20 cellular contexts compared by ENCODE assay signal in the genomic region with DNA sequence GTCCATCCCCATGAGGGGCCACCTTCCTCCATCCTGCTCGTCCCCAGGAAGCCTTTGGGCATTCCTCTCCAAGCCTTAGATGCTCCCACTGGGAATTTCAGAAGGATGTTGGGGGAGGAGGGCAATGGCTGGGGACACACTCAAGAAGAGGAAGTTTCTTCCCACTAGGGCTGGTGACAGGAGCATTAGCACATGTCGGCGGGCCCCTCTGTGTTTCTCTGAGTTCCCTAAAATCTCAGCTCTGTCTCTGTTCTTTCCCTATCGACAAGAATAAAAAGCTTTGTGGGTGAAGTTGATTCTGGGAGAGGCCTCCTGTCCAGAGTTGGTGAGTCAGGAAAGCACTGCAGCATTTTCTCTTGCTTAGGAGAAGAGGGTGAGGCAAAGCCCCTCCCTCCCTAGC. TPM values are rescaled to one million over a fixed set of nuclear protein-coding genes. Genes with fewer than 3 reads are reported as not detected.
DNase-seq lines count a peak whose midpoint lies in the region; ATAC-seq and TF ChIP-seq lines count a peak whose summit lies in the region.
"Had no signal": no experiment of that assay in that cellular context is flagged by ENCODE, and none has a peak within 500 bp of the region (broad histone marks: within the 10 kb centered on the region; RNA-seq: fewer than 3 reads in every experiment).

No MANE protein-coding gene starts in this region.

- DNase-seq in T-helper 17 cell: no peak
- DNase-seq in dorsolateral prefrontal cortex: no peak
- DNase-seq in osteoblast (ENCODE audit: insufficient read length, low spot score, missing footprints): peak; percentile 69
- no peak for DNase-seq in activated CD4-positive, alpha-beta memory T cell treated with anti-CD3 and anti-CD28 coated beads for 36 hours
- no peak for DNase-seq in iPS-NIHi11 (ENCODE audit: low spot score)
- no peak for DNase-seq in sciatic nerve (ENCODE audit: low spot score)
- DNase-seq: Calu3, DMS53, HFFc6, NCI-H1105, NCI-H1694, NCI-H226, NCI-H526 had no signal

- no peak overlapping the region for H3K4me3 ChIP-seq in BLaER1 treated with 17β-estradiol and CSF1 and Interleukin-3, amounts not matched to agents 10 nM and 100 nM
- no peak overlapping the region for H3K4me3 ChIP-seq in dorsolateral prefrontal cortex
- no peak overlapping the region for H3K4me3 ChIP-seq in osteoblast (ENCODE audit: insufficient read depth, low read length)
- H3K4me3 ChIP-seq: A549 had no signal

- ATAC-seq in T-helper 17 cell: no peak
- no peak for ATAC-seq in HG03135 (IDR thresholded peaks at IDR 0.05; ENCODE audit: unreplicated experiment)
- no peak for ATAC-seq in sciatic nerve
- ATAC-seq: A549 had no signal

- peaks cover 4% of the 10 kb centered on the region for H3K79me2 ChIP-seq in osteoblast (ENCODE audit: insufficient read depth, low read length)

- H3K27me3 Mint-ChIP-seq in T-helper 17 cell: no peaks in the 10 kb centered on the region
- H3K27me3 Mint-ChIP-seq in activated CD4-positive, alpha-beta memory T cell treated with anti-CD3 and anti-CD28 coated beads for 36 hours: no peaks in the 10 kb centered on the region

- intact Hi-C loops in dorsolateral prefrontal cortex (cut with DNase I): loop anchor here (2.0 kb wide), 2 partner anchors 23 to 43 kb away; no protein-coding TSS in a partner anchor
- intact Hi-C loops in activated CD4-positive, alpha-beta memory T cell treated with anti-CD3 and anti-CD28 coated beads for 36 hours (cut with micrococcal nuclease): no loop called here
- intact Hi-C loops in sciatic nerve (cut with DNase I): no loop called here

- no peaks in the 10 kb centered on the region for H3K27me3 ChIP-seq in BLaER1 treated with 17β-estradiol and CSF1 and Interleukin-3, amounts not matched to agents 10 nM and 100 nM
- no peaks in the 10 kb centered on the region for H3K27me3 ChIP-seq in dorsolateral prefrontal cortex
- H3K27me3 ChIP-seq in osteoblast (ENCODE audit: insufficient read depth, low read length): no peaks in the 10 kb centered on the region

- no peak overlapping the region for H3K27ac ChIP-seq in BLaER1 treated with 17β-estradiol and CSF1 and Interleukin-3, amounts not matched to agents 10 nM and 100 nM
- H3K27ac ChIP-seq in dorsolateral prefrontal cortex: peak overlapping the region in 56 of 59 donors; percentile 3 to 99 (median 94)
- H3K27ac ChIP-seq in osteoblast (ENCODE audit: low read depth, low read length): no peak overlapping the region
- H3K27ac ChIP-seq: A549, C4-2B had no signal

- no peaks in the 10 kb centered on the region for H3K9me3 ChIP-seq in BLaER1 treated with 17β-estradiol and CSF1 and Interleukin-3, amounts not matched to agents 10 nM and 100 nM (replicated peaks in 1 of 11)
- no peaks in the 10 kb centered on the region for H3K9me3 ChIP-seq in T-helper 17 cell (ENCODE audit: control insufficient read depth, low read length, poor library complexity, severe bottlenecking)
- no peaks in the 10 kb centered on the region for H3K9me3 ChIP-seq in osteoblast (ENCODE audit: low read depth, low read length)
- H3K9me3 ChIP-seq: A549 had no signal

- peaks cover 9 to 50% (median 20%) of the 10 kb centered on the region in 11 experiments; a peak in 21 of 22 replicates for H3K36me3 ChIP-seq in BLaER1 treated with 17β-estradiol and CSF1 and Interleukin-3, amounts not matched to agents 10 nM and 100 nM
- H3K36me3 ChIP-seq in osteoblast (ENCODE audit: insufficient read depth, low read length): peaks cover 3% of the 10 kb centered on the region

- no peak overlapping the region for H3K4me3 Mint-ChIP-seq in T-helper 17 cell
- no peak overlapping the region for H3K4me3 Mint-ChIP-seq in activated CD4-positive, alpha-beta memory T cell treated with anti-CD3 and anti-CD28 coated beads for 36 hours
- H3K4me3 Mint-ChIP-seq: HFFc6 had no signal

- TF ChIP-seq CTCF in dorsolateral prefrontal cortex (IDR thresholded peaks at IDR 0.05 in 54 of 56, conservative IDR thresholded peaks at IDR 0.05 in 2 of 56; ENCODE audit: low read depth in 1 of 56, partially characterized antibody in 56 of 56): no peak
- no peak for TF ChIP-seq CTCF in osteoblast (IDR thresholded peaks at IDR 0.05; ENCODE audit: extremely low read depth, low read depth, low read length)

- peaks cover 34 to 52% (median 36%) of the 10 kb centered on the region in 10 experiments for H3K4me1 ChIP-seq in BLaER1 treated with 17β-estradiol and CSF1 and Interleukin-3, amounts not matched to agents 10 nM and 100 nM
- no peaks in the 10 kb centered on the region for H3K4me1 ChIP-seq in osteoblast (ENCODE audit: insufficient read depth, low read length)
- H3K4me1 ChIP-seq: A549 had no signal

- H2AFZ ChIP-seq in osteoblast (ENCODE audit: low read length): no peak overlapping the region

- peaks cover 14 to 60% (median 39%) of the 10 kb centered on the region in 11 experiments; a peak in 17 of 22 replicates for H4K20me1 ChIP-seq in BLaER1 treated with 17β-estradiol and CSF1 and Interleukin-3, amounts not matched to agents 10 nM and 100 nM
- peaks cover 39% of the 10 kb centered on the region for H4K20me1 ChIP-seq in osteoblast (ENCODE audit: insufficient read depth, low read length)

- POLR2A ChIA-PET in activated CD4-positive, alpha-beta memory T cell treated with anti-CD3 and anti-CD28 coated beads for 36 hours (lab: Charles Lee): no interaction called here

- peak overlapping the region in 5 of 11 experiments; percentile 0 to 41 (median 21); a peak in 4 of 22 replicates for H3K9ac ChIP-seq in BLaER1 treated with 17β-estradiol and CSF1 and Interleukin-3, amounts not matched to agents 10 nM and 100 nM

- H3K9me3 Mint-ChIP-seq in activated CD4-positive, alpha-beta memory T cell treated with anti-CD3 and anti-CD28 coated beads for 36 hours: no peaks in the 10 kb centered on the region
- H3K9me3 Mint-ChIP-seq: HFFc6 had no signal

- peaks cover 3% of the 10 kb centered on the region for H3K36me3 Mint-ChIP-seq in T-helper 17 cell (ENCODE audit: low read depth)
- no peaks in the 10 kb centered on the region for H3K36me3 Mint-ChIP-seq in activated CD4-positive, alpha-beta memory T cell treated with anti-CD3 and anti-CD28 coated beads for 36 hours

- H3K27ac Mint-ChIP-seq in T-helper 17 cell: peak overlapping the region; percentile 67
- H3K27ac Mint-ChIP-seq in activated CD4-positive, alpha-beta memory T cell treated with anti-CD3 and anti-CD28 coated beads for 36 hours: no peak overlapping the region
- H3K27ac Mint-ChIP-seq: HFFc6 had no signal

- peaks cover 4% of the 10 kb centered on the region for H3K4me1 Mint-ChIP-seq in T-helper 17 cell
- no peaks in the 10 kb centered on the region for H3K4me1 Mint-ChIP-seq in activated CD4-positive, alpha-beta memory T cell treated with anti-CD3 and anti-CD28 coated beads for 36 hours (ENCODE audit: low read depth)

- CTCF ChIA-PET in activated CD4-positive, alpha-beta memory T cell treated with anti-CD3 and anti-CD28 coated beads for 36 hours (lab: Charles Lee): no interaction called here

- peak overlapping the region; percentile 54 to 87 (median 70) for H3K4me2 ChIP-seq in BLaER1 treated with 17β-estradiol and CSF1 and Interleukin-3, amounts not matched to agents 10 nM and 100 nM
- H3K4me2 ChIP-seq in osteoblast (ENCODE audit: insufficient read depth, low read length): no peak overlapping the region
- H3K4me2 ChIP-seq: A549 had no signal

RNA-seq across cellular contexts. Expression of a gene that starts 19.7 kb away (rescaled TPM):
- total RNA-seq in T-helper 17 cell (10 to 100 TPM; 10.7 to 12.8 TPM), dorsolateral prefrontal cortex (10 to 100 TPM in 80 of 120 experiments, 1 to 10 TPM in 40; 4.7 to 18.4 (median 11.2) TPM), osteoblast (4.0 and 5.3 TPM in 2 replicates), sciatic nerve (2.4 TPM)
- 1 to 10 TPM; 2.3 to 2.5 TPM for total RNA-seq in activated CD4-positive, alpha-beta memory T cell treated with anti-CD3 and anti-CD28 coated beads for 36 hours

RNA-seq across cellular contexts. Expression of a gene that starts 23.3 kb away (rescaled TPM):
- total RNA-seq in T-helper 17 cell: 1 to 10 TPM; 1.1 to 1.6 TPM
- 1 to 10 TPM in 67 of 120 experiments, under 1 TPM in 52, not detected in 1; 0.34 to 4.3 (median 1.1) TPM for total RNA-seq in dorsolateral prefrontal cortex
- total RNA-seq in osteoblast: 1.4 and 1.8 TPM in 2 replicates
- total RNA-seq in activated CD4-positive, alpha-beta memory T cell treated with anti-CD3 and anti-CD28 coated beads for 36 hours: under 1 TPM; 0.45 to 0.56 TPM
- total RNA-seq in sciatic nerve: 2.3 TPM
- total RNA-seq: MCF 10A had no signal

RNA-seq across cellular contexts. Expression of a gene that starts 46.5 kb away (rescaled TPM):
- 100 to 1,000 TPM; 188 to 263 TPM for total RNA-seq in T-helper 17 cell
- 100 to 1,000 TPM; 153 to 287 (median 196) TPM for total RNA-seq in dorsolateral prefrontal cortex
- 34.4 and 35.9 TPM in 2 replicates for total RNA-seq in osteoblast
- total RNA-seq in activated CD4-positive, alpha-beta memory T cell treated with anti-CD3 and anti-CD28 coated beads for 36 hours: 10 to 100 TPM; 67.5 to 79.3 TPM
- total RNA-seq in sciatic nerve: 95.0 TPM

RNA-seq across cellular contexts. Expression of a gene that starts 52.5 kb away (rescaled TPM):
- total RNA-seq in T-helper 17 cell: 10 to 100 TPM in 1 of 2 donors, 1 to 10 TPM in 1; 1.6 to 22.9 TPM
- total RNA-seq in dorsolateral prefrontal cortex: 1 to 10 TPM in 1 of 120 experiments, under 1 TPM in 15, not detected in 104; 0.16 to 1.0 (median 0.24) TPM
- not detected in 2 replicates for total RNA-seq in osteoblast
- total RNA-seq in activated CD4-positive, alpha-beta memory T cell treated with anti-CD3 and anti-CD28 coated beads for 36 hours: not detected
- total RNA-seq in sciatic nerve: not detected
- total RNA-seq: Calu3, H4, HFFc6, MCF 10A, OCI-LY7 had no signal

Comparison
In these comparisons a context has a peak if more than half of its experiments do, and no peak if none do; other contexts are left out.
1. H3K27ac ChIP-seq: peak in dorsolateral prefrontal cortex (56 of 59); none in BLaER1 treated with 17β-estradiol and CSF1 and Interleukin-3, amounts not matched to agents 10 nM and 100 nM (0 of 11) and osteoblast (single experiment).
2. intact Hi-C loops: an anchor here in dorsolateral prefrontal cortex (2.0 kb wide); none called in activated CD4-positive, alpha-beta memory T cell treated with anti-CD3 and anti-CD28 coated beads for 36 hours and sciatic nerve.